ENCODE assay signal across 29 cellular contexts in genomic region chr11:45678962-45679361, GRCh38. TPM values are rescaled to one million over a fixed set of nuclear protein-coding genes. Genes with fewer than 3 reads are reported as not detected.
"Had no signal": no experiment of that assay in that cellular context is flagged by ENCODE, and none has a peak within 500 bp of the region (broad histone marks: within the 10 kb centered on the region; RNA-seq: fewer than 3 reads in every experiment).

No MANE protein-coding gene starts in this region.

- ATAC-seq: left lung, natural killer cell, right lobe of liver had no signal

- H3K27me3 Mint-ChIP-seq: activated CD4-positive, alpha-beta memory T cell treated with anti-CD3 and anti-CD28 coated beads, Interleukin-2, amount 10 ng/mL, durations not matched to agents 7 days and 5 days; activated CD4-positive, alpha-beta T cell treated with anti-CD3 and anti-CD28 coated beads, Interleukin-2, amount 10 ng/mL, durations not matched to agents 7 days and 5 days; activated T-cell treated with anti-CD3 and anti-CD28 coated beads, Interleukin-2, amount 50 U/mL, for 24 hours; dendritic cell treated with granulocyte-macrophage colony-stimulating factor and Interleukin-4, amounts not matched to agents 40 ng/mL and 50 ng/mL, for 4 days had no signal

- H3K27ac ChIP-seq: breast epithelium, esophagus squamous epithelium, heart right ventricle, left lung, lower lobe of right lung, neural progenitor cell, right lobe of liver, skin epidermis, vagina had no signal

- H3K9me3 Mint-ChIP-seq: activated CD4-positive, alpha-beta memory T cell treated with anti-CD3 and anti-CD28 coated beads, Interleukin-2, amount 10 ng/mL, durations not matched to agents 7 days and 5 days; activated CD4-positive, alpha-beta T cell treated with anti-CD3 and anti-CD28 coated beads, Interleukin-2, amount 10 ng/mL, durations not matched to agents 7 days and 5 days; activated naive CD4-positive, alpha-beta T cell treated with anti-CD3 and anti-CD28 coated beads, Interleukin-2, amount 10 ng/mL, durations not matched to agents 7 days and 5 days; activated T-cell treated with anti-CD3 and anti-CD28 coated beads, Interleukin-2, amount 50 U/mL, for 24 hours; central memory CD8-positive, alpha-beta T cell; dendritic cell treated with granulocyte-macrophage colony-stimulating factor and Interleukin-4, amounts not matched to agents 40 ng/mL and 50 ng/mL, for 4 days; natural killer cell; neural progenitor cell; stimulated activated naive CD8-positive, alpha-beta T cell treated with anti-CD3 and anti-CD28 coated beads, Interleukin-15, Interleukin-2, amounts not matched to agents 100 ng/mL and 50 ng/mL, for 24 hours; type B pancreatic cell had no signal

- H3K4me3 ChIP-seq: breast epithelium, esophagus squamous epithelium, heart right ventricle, left lung, lower lobe of right lung, neural progenitor cell, right lobe of liver, skin epidermis, vagina had no signal

- H3K9ac ChIP-seq: neural progenitor cell had no signal

- H3K4me1 ChIP-seq: breast epithelium, esophagus squamous epithelium, left lung, lower lobe of right lung, right lobe of liver, vagina had no signal

- H3K4me3 Mint-ChIP-seq: activated CD4-positive, alpha-beta memory T cell treated with anti-CD3 and anti-CD28 coated beads, Interleukin-2, amount 10 ng/mL, durations not matched to agents 7 days and 5 days; activated CD4-positive, alpha-beta T cell treated with anti-CD3 and anti-CD28 coated beads, Interleukin-2, amount 10 ng/mL, durations not matched to agents 7 days and 5 days; activated naive CD4-positive, alpha-beta T cell treated with anti-CD3 and anti-CD28 coated beads, Interleukin-2, amount 10 ng/mL, durations not matched to agents 7 days and 5 days; activated T-cell treated with anti-CD3 and anti-CD28 coated beads, Interleukin-2, amount 50 U/mL, for 24 hours; central memory CD8-positive, alpha-beta T cell; dendritic cell treated with granulocyte-macrophage colony-stimulating factor and Interleukin-4, amounts not matched to agents 40 ng/mL and 50 ng/mL, for 4 days; natural killer cell; neural progenitor cell; stimulated activated naive CD8-positive, alpha-beta T cell treated with anti-CD3 and anti-CD28 coated beads, Interleukin-15, Interleukin-2, amounts not matched to agents 100 ng/mL and 50 ng/mL, for 24 hours; type B pancreatic cell had no signal

- H3K4me1 Mint-ChIP-seq: activated CD4-positive, alpha-beta memory T cell treated with anti-CD3 and anti-CD28 coated beads, Interleukin-2, amount 10 ng/mL, durations not matched to agents 7 days and 5 days; activated CD4-positive, alpha-beta T cell treated with anti-CD3 and anti-CD28 coated beads, Interleukin-2, amount 10 ng/mL, durations not matched to agents 7 days and 5 days; activated naive CD4-positive, alpha-beta T cell treated with anti-CD3 and anti-CD28 coated beads, Interleukin-2, amount 10 ng/mL, durations not matched to agents 7 days and 5 days; central memory CD8-positive, alpha-beta T cell; natural killer cell had no signal

- H3K9me3 ChIP-seq: breast epithelium, esophagus squamous epithelium, heart right ventricle, left lung, lower lobe of right lung, right lobe of liver, vagina had no signal

- H3K27me3 ChIP-seq: breast epithelium, left lung, right lobe of liver, vagina had no signal

- H3K36me3 Mint-ChIP-seq: activated naive CD4-positive, alpha-beta T cell treated with anti-CD3 and anti-CD28 coated beads, Interleukin-2, amount 10 ng/mL, durations not matched to agents 7 days and 5 days; natural killer cell; neural progenitor cell; type B pancreatic cell had no signal

- DNase-seq: activated CD4-positive, alpha-beta memory T cell treated with anti-CD3 and anti-CD28 coated beads, Interleukin-2, amount 10 ng/mL, durations not matched to agents 7 days and 5 days; activated CD4-positive, alpha-beta T cell treated with anti-CD3 and anti-CD28 coated beads for 1 hour; activated CD4-positive, alpha-beta T cell treated with anti-CD3 and anti-CD28 coated beads, Interleukin-2, amount 10 ng/mL, durations not matched to agents 7 days and 5 days; activated CD8-positive, alpha-beta memory T cell treated with anti-CD3 and anti-CD28 coated beads, Interleukin-2, amount 50 U/mL, for 48 hours; activated gamma-delta T cell; activated naive CD4-positive, alpha-beta T cell treated with anti-CD3 and anti-CD28 coated beads, Interleukin-2, amount 10 ng/mL, durations not matched to agents 7 days and 5 days; activated T-cell treated with anti-CD3 and anti-CD28 coated beads, Interleukin-2, amount 50 U/mL, for 24 hours; amygdala; esophagus squamous epithelium; foreskin melanocyte; heart right ventricle; left lung; lower lobe of right lung; mesenchymal stem cell; natural killer cell; right lobe of liver; stimulated activated CD4-positive, alpha-beta T cell treated with anti-CD3 and anti-CD28 coated beads, Interleukin-12 subunit alpha, Interleukin-12 subunit beta, amount 100 ng/mL, for 4 hours; stimulated activated CD4-positive, alpha-beta T cell treated with anti-CD3 and anti-CD28 coated beads, Interleukin-4, amount 100 ng/mL, for 1 hour; substantia nigra; T-helper 9 cell had no signal

- H3K36me3 ChIP-seq: breast epithelium, esophagus squamous epithelium, heart right ventricle, left lung, lower lobe of right lung, neural progenitor cell, right lobe of liver, vagina had no signal

- H3K27ac Mint-ChIP-seq: activated CD4-positive, alpha-beta memory T cell treated with anti-CD3 and anti-CD28 coated beads, Interleukin-2, amount 10 ng/mL, durations not matched to agents 7 days and 5 days; activated CD4-positive, alpha-beta T cell treated with anti-CD3 and anti-CD28 coated beads, Interleukin-2, amount 10 ng/mL, durations not matched to agents 7 days and 5 days; activated naive CD4-positive, alpha-beta T cell treated with anti-CD3 and anti-CD28 coated beads, Interleukin-2, amount 10 ng/mL, durations not matched to agents 7 days and 5 days; activated T-cell treated with anti-CD3 and anti-CD28 coated beads, Interleukin-2, amount 50 U/mL, for 24 hours; dendritic cell treated with granulocyte-macrophage colony-stimulating factor and Interleukin-4, amounts not matched to agents 40 ng/mL and 50 ng/mL, for 4 days; natural killer cell; stimulated activated naive CD8-positive, alpha-beta T cell treated with anti-CD3 and anti-CD28 coated beads, Interleukin-15, Interleukin-2, amounts not matched to agents 100 ng/mL and 50 ng/mL, for 24 hours had no signal

RNA-seq across cellular contexts. Expression of gene CHST1, which starts 13.5 kb away (rescaled TPM):
- total RNA-seq: activated CD4-positive, alpha-beta memory T cell treated with anti-CD3 and anti-CD28 coated beads, Interleukin-2, amount 10 ng/mL, durations not matched to agents 7 days and 5 days; activated CD4-positive, alpha-beta T cell treated with anti-CD3 and anti-CD28 coated beads, Interleukin-2, amount 10 ng/mL, durations not matched to agents 7 days and 5 days; mononuclear cell; natural killer cell had no signal
